Comparison of ENCODE assay signal across 8 cellular contexts in genomic region chr11:61828629-61829407, GRCh38. TPM values are rescaled to one million over a fixed set of nuclear protein-coding genes. Genes with fewer than 3 reads are reported as not detected.
DNase-seq lines count a peak whose midpoint lies in the region; ATAC-seq and TF ChIP-seq lines count a peak whose summit lies in the region.

No MANE protein-coding gene starts in this region.

- H2AFZ ChIP-seq in SU-DHL-6 (ENCODE audit: low read depth, low read length, severe bottlenecking) = no peak overlapping the region

- peak overlapping the region; percentile 75 for H3K27ac ChIP-seq in SU-DHL-6 (ENCODE audit: low read depth, low read length)
- H3K27ac ChIP-seq in layer of hippocampus (ENCODE audit: low read depth, low read length) = peak overlapping the region; percentile 86

- no peaks in the 10 kb centered on the region for H3K36me3 ChIP-seq in SU-DHL-6 (ENCODE audit: low read length)

- H3K4me1 Mint-ChIP-seq in chondrocyte (ENCODE audit: low read depth) = peaks cover 52% of the 10 kb centered on the region

- no peaks in the 10 kb centered on the region for H3K9me2 ChIP-seq in SU-DHL-6 (replicated peaks; ENCODE audit: insufficient read depth, low read length)

- H3K36me3 Mint-ChIP-seq in chondrocyte (ENCODE audit: low read depth) = peaks cover 4% of the 10 kb centered on the region

- peak; percentile 43 for DNase-seq in activated CD4-positive, CD25-positive, alpha-beta regulatory T cell treated with anti-CD3 and anti-CD28 coated beads, Interleukin-2, amount 50 U/mL, for 72 hours
- DNase-seq in activated CD4-positive, CD25-positive, alpha-beta regulatory T cell (lab: John Stamatoyannopoulos, UW) = no peak
- DNase-seq in HPDE6-E6E7 (ENCODE audit: extremely low spot score) (peak; percentile 47), chondrocyte (ENCODE audit: low spot score) (no peak)
- peak; percentile 38 for DNase-seq in stimulated activated CD4-positive, alpha-beta T cell treated with anti-CD3 and anti-CD28 coated beads, Interleukin-4, amount 100 ng/mL, for 1 hour

- H3K4me3 ChIP-seq in SU-DHL-6 (ENCODE audit: insufficient read depth, low read length, poor library complexity, severe bottlenecking) = peak overlapping the region; percentile 59

- no peaks in the 10 kb centered on the region for H4K20me1 ChIP-seq in SU-DHL-6 (ENCODE audit: low read depth, low read length)

- H3K9me3 ChIP-seq in SU-DHL-6 (ENCODE audit: insufficient read depth, low read length) = no peaks in the 10 kb centered on the region

- H3K9ac ChIP-seq in SU-DHL-6 (ENCODE audit: low read length) = peak overlapping the region; percentile 81

- peak overlapping the region; percentile 93 for H3K27ac Mint-ChIP-seq in chondrocyte (ENCODE audit: unreplicated experiment)

- no peak for ATAC-seq in HG03520 (IDR thresholded peaks at IDR 0.05; ENCODE audit: unreplicated experiment)

- peak overlapping the region; percentile 84 for H3K4me2 ChIP-seq in SU-DHL-6 (ENCODE audit: low read depth, low read length, poor library complexity, severe bottlenecking)

- H3F3A ChIP-seq in SU-DHL-6 (ENCODE audit: insufficient read depth) = 0 out of 2 replicates have a peak, but pooled peaks cover 5% of the 10 kb centered on the region

- no peaks in the 10 kb centered on the region for H3K27me3 Mint-ChIP-seq in chondrocyte (ENCODE audit: low read depth)

- TF ChIP-seq CTCF in SU-DHL-6 (IDR thresholded peaks at IDR 0.05; ENCODE audit: insufficient read depth, low read length, poor library complexity, severe bottlenecking) (peak; percentile 60), chondrocyte (IDR thresholded peaks at IDR 0.05) (peak; percentile 75)

- H3K79me2 ChIP-seq in SU-DHL-6 (ENCODE audit: insufficient read depth, low read length) = peaks cover 33% of the 10 kb centered on the region

- no peaks in the 10 kb centered on the region for H3K9me3 Mint-ChIP-seq in chondrocyte (ENCODE audit: low read depth)

- no peaks in the 10 kb centered on the region for H3K27me3 ChIP-seq in SU-DHL-6 (ENCODE audit: low read length)
- H3K27me3 ChIP-seq in layer of hippocampus (ENCODE audit: control insufficient read depth, insufficient read depth, low read length) = no peaks in the 10 kb centered on the region

- peak overlapping the region; percentile 90 for H3K4me3 Mint-ChIP-seq in chondrocyte (ENCODE audit: unreplicated experiment)

RNA-seq across cellular contexts. Expression of gene FADS2, which starts 0.7 kb away (rescaled TPM):
- 202 to 315 TPM (median 297 TPM) in 3 replicates for total RNA-seq in chondrocyte

RNA-seq across cellular contexts. Expression of gene FADS1, which starts 12.0 kb away (rescaled TPM):
- total RNA-seq in chondrocyte = 72.6 to 95.5 TPM (median 74.6 TPM) in 3 replicates

RNA-seq across cellular contexts. Expression of gene FEN1, which starts 36.1 kb away (rescaled TPM):
- 12.6 to 27.1 TPM (median 13.2 TPM) in 3 replicates for total RNA-seq in chondrocyte

RNA-seq across cellular contexts. Expression of gene TMEM258, which starts 36.4 kb away (rescaled TPM):
- total RNA-seq in chondrocyte = 103 to 133 TPM (median 106 TPM) in 3 replicates

Comparison
In these comparisons a context has a peak if more than half of its experiments do, and no peak if none do; other contexts are left out.
1. DNase-seq: peak in activated CD4-positive, CD25-positive, alpha-beta regulatory T cell treated with anti-CD3 and anti-CD28 coated beads, Interleukin-2, amount 50 U/mL, for 72 hours (single experiment), HPDE6-E6E7 (single experiment) and stimulated activated CD4-positive, alpha-beta T cell treated with anti-CD3 and anti-CD28 coated beads, Interleukin-4, amount 100 ng/mL, for 1 hour (single experiment); none in activated CD4-positive, CD25-positive, alpha-beta regulatory T cell (0 of 4) and chondrocyte (single experiment).